Comparison of ENCODE assay signal across 26 cellular contexts in the genomic region with DNA sequence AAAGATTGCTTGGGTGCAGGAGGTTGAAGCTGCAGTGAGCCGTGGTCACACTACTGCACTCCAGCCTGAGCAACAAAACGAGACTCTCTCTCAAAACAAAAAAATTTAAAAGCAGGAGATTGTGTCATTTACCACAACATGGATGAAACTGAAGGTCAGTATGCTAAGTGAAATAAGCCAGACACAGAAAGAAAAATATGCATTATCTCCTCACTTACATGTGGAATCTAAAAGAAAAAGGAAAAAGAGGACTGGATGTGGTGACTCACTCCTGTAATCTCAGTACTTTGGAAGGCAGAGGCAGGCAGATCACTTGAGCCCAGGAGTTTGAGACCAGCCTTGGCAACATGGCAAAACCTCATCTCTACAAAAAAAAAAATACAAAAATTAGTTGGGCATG.
DNase-seq lines count a peak whose midpoint lies in the region; ATAC-seq, FAIRE-seq and TF ChIP-seq lines count a peak whose summit lies in the region.
"Had no signal": no experiment of that assay in that cellular context is flagged by ENCODE, and none has a peak within 500 bp of the region (broad histone marks: within the 10 kb centered on the region; RNA-seq: fewer than 3 reads in every experiment).

No MANE protein-coding gene starts in this region.

- ATAC-seq in GM12878, result no peak
- no peak for ATAC-seq in GM19328 (IDR thresholded peaks at IDR 0.05; ENCODE audit: unreplicated experiment)
- ATAC-seq: gastrocnemius medialis had no signal

- intact Hi-C loops in GM12878 (cut with micrococcal nuclease; ENCODE audit: unreplicated experiment), result no loop called here

- H3F3A ChIP-seq in smooth muscle cell (ENCODE audit: low read depth), result peaks cover 7% of the 10 kb centered on the region

- POLR2A ChIA-PET in GM12878 (lab: Charles Lee), result no interaction called here

- no peak for FAIRE-seq in GM12878 (lab: Jason Lieb, UNC)
- FAIRE-seq: G401.6, kidney, TTC549 had no signal

- H3K79me2 ChIP-seq in GM12878 (ENCODE audit: control insufficient read depth, insufficient read depth, low read length), result no peaks in the 10 kb centered on the region
- H3K79me2 ChIP-seq in smooth muscle cell (ENCODE audit: low read depth), result no peaks in the 10 kb centered on the region

- no peak for TF ChIP-seq RAD21 in GM12878 (IDR thresholded peaks at IDR 0.05; ENCODE audit: insufficient read depth, low read depth, low read length)

- no peak for TF ChIP-seq POLR2A in GM12878 (IDR thresholded peaks at IDR 0.05; ENCODE audit: low read depth, low read length)

- RAD21 ChIA-PET in GM12878 (lab: Charles Lee; ENCODE audit: unreplicated experiment), result no interaction called here

- BruUV-seq in GM12878 (replicated peaks; lab: Mats Ljungman, UMichigan), result no TSS peak

- H3K36me3 ChIP-seq in GM12878 (ENCODE audit: control insufficient read depth in 2 of 2, insufficient read depth in 2 of 2, low read length in 1 of 2), result no peaks in the 10 kb centered on the region
- H3K36me3 ChIP-seq in smooth muscle cell (ENCODE audit: low read depth), result no peaks in the 10 kb centered on the region
- H3K36me3 ChIP-seq: gastrocnemius medialis, neural progenitor cell, sigmoid colon, upper lobe of left lung had no signal

- no peak for TF ChIP-seq CTCF in GM12878 (IDR thresholded peaks at IDR 0.05 in 2 of 3, conservative IDR thresholded peaks at IDR 0.05 in 1 of 3; ENCODE audit: control insufficient read depth in 2 of 3, extremely low read depth in 1 of 3, insufficient read depth in 1 of 3, low read depth in 3 of 3, low read length in 3 of 3)
- no peak for TF ChIP-seq CTCF in smooth muscle cell (IDR thresholded peaks at IDR 0.05; ENCODE audit: borderline replicate concordance, insufficient read depth, poor library complexity, severe bottlenecking)

- CTCF ChIA-PET in GM12878 (lab: Yijun Ruan, JAX), result no interaction called here

- H3K27ac ChIP-seq in GM12878 (ENCODE audit: control insufficient read depth, insufficient read depth), result no peak overlapping the region
- peak overlapping the region; percentile 32 for H3K27ac ChIP-seq in smooth muscle cell (ENCODE audit: low read depth)
- H3K27ac ChIP-seq: gastrocnemius medialis, neural progenitor cell, sigmoid colon, upper lobe of left lung had no signal

- H3K9me3 ChIP-seq in GM12878 (replicated peaks; ENCODE audit: control insufficient read depth, insufficient read depth, low read length) (no peaks in the 10 kb centered on the region), smooth muscle cell (replicated peaks; ENCODE audit: low read depth) (no peaks in the 10 kb centered on the region)
- H3K9me3 ChIP-seq: gastrocnemius medialis, sigmoid colon, upper lobe of left lung had no signal

- 17% methylated on average over 2 of the region's 2 CpGs for WGBS in GM12878 (ENCODE audit: insufficient coverage, insufficient replicate concordance, low lambda C conversion rate, missing lambda C conversion rate)
- WGBS in smooth muscle cell (ENCODE audit: low lambda C conversion rate), result 0% methylated on average over 2 of the region's 2 CpGs

- H3K4me3 ChIP-seq in GM12878, result no peak overlapping the region
- H3K4me3 ChIP-seq in smooth muscle cell, result no peak overlapping the region
- H3K4me3 ChIP-seq: gastrocnemius medialis, lung, neural progenitor cell, sigmoid colon, upper lobe of left lung had no signal

- no peak overlapping the region for H3K9ac ChIP-seq in GM12878 (ENCODE audit: control insufficient read depth, insufficient read depth, low read length)
- H3K9ac ChIP-seq in smooth muscle cell (ENCODE audit: low read depth), result no peak overlapping the region
- H3K9ac ChIP-seq: neural progenitor cell had no signal

- H3K4me1 ChIP-seq in GM12878 (ENCODE audit: control insufficient read depth, insufficient read depth, low read length), result no peaks in the 10 kb centered on the region
- peaks cover 7% of the 10 kb centered on the region for H3K4me1 ChIP-seq in smooth muscle cell (ENCODE audit: low read depth)
- H3K4me1 ChIP-seq: gastrocnemius medialis, sigmoid colon, upper lobe of left lung had no signal

- TF ChIP-seq EP300 in GM12878 (IDR thresholded peaks at IDR 0.05; ENCODE audit: borderline replicate concordance in 1 of 2, control insufficient read depth in 1 of 2, low read depth in 2 of 2, low read length in 2 of 2), result no peak

- H3K4me2 ChIP-seq in GM12878 (ENCODE audit: control insufficient read depth, insufficient read depth) (no peak overlapping the region), smooth muscle cell (peak overlapping the region; percentile 39)
- H3K4me2 ChIP-seq: neural progenitor cell had no signal

- H2AFZ ChIP-seq in GM12878 (ENCODE audit: control insufficient read depth, low read depth, low read length) (no peak overlapping the region), smooth muscle cell (ENCODE audit: low read depth) (no peak overlapping the region)
- H2AFZ ChIP-seq: neural progenitor cell had no signal

- in situ Hi-C loops in GM12878 (cut with MboI), result no loop called here

- H3K27me3 ChIP-seq in GM12878 (replicated peaks in 1 of 2; ENCODE audit: control insufficient read depth in 2 of 2, insufficient read depth in 2 of 2, low read length in 1 of 2) (no peaks in the 10 kb centered on the region), smooth muscle cell (ENCODE audit: low read depth) (no peaks in the 10 kb centered on the region)
- H3K27me3 ChIP-seq: gastrocnemius medialis, neural progenitor cell, sigmoid colon, upper lobe of left lung had no signal

- DNase-seq in NCI-H226, result peak; percentile 74
- DNase-seq in GM12878 (ENCODE audit: low read depth, low spot score), result no peak
- peak; percentile 54 for DNase-seq in glomerular visceral epithelial cell (ENCODE audit: extremely low spot score)
- no peak for DNase-seq in smooth muscle cell (lab: John Stamatoyannopoulos, UW; ENCODE audit: unreplicated experiment)
- DNase-seq in stimulated activated CD4-positive, alpha-beta T cell treated with anti-CD3 and anti-CD28 coated beads, Interleukin-4, amount 100 ng/mL, for 4 hours, result no peak
- no peak for DNase-seq in NCI-H2107 (lab: John Stamatoyannopoulos, UW)
- no peak for DNase-seq in activated naive CD4-positive, alpha-beta T cell treated with anti-CD3 and anti-CD28 coated beads, Interleukin-2, amount 50 U/mL, for 16 hours
- DNase-seq: activated CD4-positive, CD25-positive, alpha-beta regulatory T cell treated with anti-CD3 and anti-CD28 coated beads, Interleukin-2, amount 50 U/mL, for 72 hours; activated CD8-positive, alpha-beta memory T cell treated with anti-CD3 and anti-CD28 coated beads for 24 hours; activated gamma-delta T cell treated with Interleukin-2 at 50 U/mL for 16 hours; activated T-cell treated with anti-CD3 and anti-CD28 coated beads, Interleukin-2, amount 50 U/mL, for 1 hour; CD4-positive, alpha-beta memory T cell; gastrocnemius medialis; kidney; NCI-H1436; NCI-H510A treated with DMSO at 0.1 percent for 48 hours; NK-92 treated with Interleukin-12 subunit alpha and Interleukin-12 subunit beta, amount 100 ng/mL, for 24 hours; SIG-M5; sigmoid colon; stimulated activated CD8-positive, alpha-beta memory T cell treated with anti-CD3 and anti-CD28 coated beads, Interleukin-4, amount 100 ng/mL, for 48 hours; upper lobe of left lung had no signal

- no peaks in the 10 kb centered on the region for H4K20me1 ChIP-seq in GM12878 (ENCODE audit: control insufficient read depth, insufficient read depth)
- no peaks in the 10 kb centered on the region for H4K20me1 ChIP-seq in smooth muscle cell (ENCODE audit: low read depth)

- SMC1A ChIA-PET in GM12878 (lab: Charles Lee; ENCODE audit: uncharacterized antibody, unreplicated experiment), result no interaction called here

TF ChIP-seq in GM12878, 131 proteins besides CTCF, POLR2A, EP300 and RAD21:
- TF ChIP-seq NR2C1 (IDR thresholded peaks at IDR 0.05) (no peak), RUNX3 (IDR thresholded peaks at IDR 0.05; ENCODE audit: low read length) (peak; percentile 24; the same call in 1 of the 2 replicates)

Comparison
In these comparisons a context has a peak if more than half of its experiments do, and no peak if none do; other contexts are left out.
1. DNase-seq: peak in NCI-H226 (single experiment) and glomerular visceral epithelial cell (single experiment); none in GM12878 (single experiment), smooth muscle cell (single experiment), stimulated activated CD4-positive, alpha-beta T cell treated with anti-CD3 and anti-CD28 coated beads, Interleukin-4, amount 100 ng/mL, for 4 hours (0 of 2), NCI-H2107 (single experiment) and activated naive CD4-positive, alpha-beta T cell treated with anti-CD3 and anti-CD28 coated beads, Interleukin-2, amount 50 U/mL, for 16 hours (single experiment).